ENCODE assay signal across 14 cellular contexts in the genomic region with DNA sequence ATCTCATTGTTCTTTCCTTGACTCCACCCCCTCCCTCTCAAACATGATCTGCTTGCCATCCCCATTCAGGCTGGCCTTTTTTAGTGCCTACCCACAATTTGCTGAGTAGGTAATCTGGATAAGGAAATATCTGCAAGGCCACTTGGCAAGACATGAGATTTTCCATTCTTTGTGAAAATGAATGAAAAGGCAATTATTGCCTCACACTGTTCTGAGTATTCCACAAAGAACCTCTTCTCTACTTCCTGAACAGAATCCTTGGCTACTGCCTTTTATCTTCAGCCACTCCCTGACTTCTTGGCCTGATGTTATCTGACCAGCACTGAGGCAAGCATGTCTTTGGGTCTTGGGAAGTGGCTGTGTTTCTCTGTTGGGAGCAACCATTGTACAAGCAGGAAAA.
DNase-seq lines count a peak whose midpoint lies in the region; ATAC-seq and TF ChIP-seq lines count a peak whose summit lies in the region.
"Had no signal": no experiment of that assay in that cellular context is flagged by ENCODE, and none has a peak within 500 bp of the region (broad histone marks: within the 10 kb centered on the region; RNA-seq: fewer than 3 reads in every experiment).

No MANE protein-coding gene starts in this region.

- TF ChIP-seq CTCF in MCF 10A (IDR thresholded peaks at IDR 0.05; ENCODE audit: unreplicated experiment) (no peak), breast epithelium (IDR thresholded peaks at IDR 0.05) (no peak), left lung (IDR thresholded peaks at IDR 0.05) (no peak), upper lobe of left lung (IDR thresholded peaks at IDR 0.05) (no peak)

- intact Hi-C loops in MCF 10A (cut with micrococcal nuclease), result no loop called here
- intact Hi-C loops in breast epithelium (cut with DNase I; ENCODE audit: low total_unique reads), result no loop called here
- intact Hi-C loops in dendritic cell treated with granulocyte-macrophage colony-stimulating factor and Interleukin-4, amounts not matched to agents 40 ng/mL and 50 ng/mL, for 4 days (cut with micrococcal nuclease), result no loop called here
- intact Hi-C loops in left lung (cut with DNase I), result no loop called here

- POLR2A ChIA-PET in MCF 10A (lab: Yijun Ruan, JAX), result interaction anchor here (0.7 kb wide), 1 partner anchor 1493 kb away, joined by 4 read pairs; no protein-coding TSS in a partner anchor

- H3K27ac ChIP-seq in breast epithelium (peak overlapping the region in 1 of 2 donors; percentile 0), left lung (no peak overlapping the region), upper lobe of left lung (no peak overlapping the region)
- H3K27ac ChIP-seq: KMS-11, transverse colon had no signal

- no TSS peak for BruUV-seq in MCF 10A (replicated peaks; lab: Mats Ljungman, UMichigan)

- no peak overlapping the region for H3K4me3 Mint-ChIP-seq in MCF 10A (ENCODE audit: unreplicated experiment)
- H3K4me3 Mint-ChIP-seq in dendritic cell treated with granulocyte-macrophage colony-stimulating factor and Interleukin-4, amounts not matched to agents 40 ng/mL and 50 ng/mL, for 4 days, result no peak overlapping the region
- H3K4me3 Mint-ChIP-seq: activated naive CD8-positive, alpha-beta T cell treated with anti-CD3 and anti-CD28 coated beads, Interleukin-2, amount 50 U/mL, for 24 hours had no signal

- peaks cover 22% of the 10 kb centered on the region for H3K4me1 Mint-ChIP-seq in MCF 10A (ENCODE audit: insufficient read depth, unreplicated experiment)
- peaks cover 36% of the 10 kb centered on the region for H3K4me1 Mint-ChIP-seq in dendritic cell treated with granulocyte-macrophage colony-stimulating factor and Interleukin-4, amounts not matched to agents 40 ng/mL and 50 ng/mL, for 4 days (ENCODE audit: low read depth)

- no peaks in the 10 kb centered on the region for H3K36me3 Mint-ChIP-seq in MCF 10A (ENCODE audit: insufficient read depth, unreplicated experiment)
- H3K36me3 Mint-ChIP-seq in dendritic cell treated with granulocyte-macrophage colony-stimulating factor and Interleukin-4, amounts not matched to agents 40 ng/mL and 50 ng/mL, for 4 days (ENCODE audit: low read depth), result no peaks in the 10 kb centered on the region

- H3K27me3 Mint-ChIP-seq in MCF 10A (ENCODE audit: insufficient read depth, unreplicated experiment), result no peaks in the 10 kb centered on the region
- H3K27me3 Mint-ChIP-seq in dendritic cell treated with granulocyte-macrophage colony-stimulating factor and Interleukin-4, amounts not matched to agents 40 ng/mL and 50 ng/mL, for 4 days, result peaks cover 7% of the 10 kb centered on the region

- no peak for TF ChIP-seq POLR2A in breast epithelium (IDR thresholded peaks at IDR 0.05)
- TF ChIP-seq POLR2A in upper lobe of left lung (IDR thresholded peaks at IDR 0.05), result no peak

- H3K36me3 ChIP-seq in breast epithelium, result no peaks in the 10 kb centered on the region
- H3K36me3 ChIP-seq in left lung, result no peaks in the 10 kb centered on the region
- no peaks in the 10 kb centered on the region for H3K36me3 ChIP-seq in upper lobe of left lung
- H3K36me3 ChIP-seq in MG63, result no peaks in the 10 kb centered on the region
- H3K36me3 ChIP-seq: transverse colon had no signal

- H3K27me3 ChIP-seq in breast epithelium (no peaks in the 10 kb centered on the region), left lung (no peaks in the 10 kb centered on the region), upper lobe of left lung (no peaks in the 10 kb centered on the region), MG63 (no peaks in the 10 kb centered on the region)
- H3K27me3 ChIP-seq: transverse colon had no signal

- no peak overlapping the region for H3K4me3 ChIP-seq in breast epithelium
- no peak overlapping the region for H3K4me3 ChIP-seq in left lung
- H3K4me3 ChIP-seq in upper lobe of left lung, result no peak overlapping the region
- H3K4me3 ChIP-seq in MG63, result no peak overlapping the region
- H3K4me3 ChIP-seq: transverse colon had no signal

- TF ChIP-seq EP300 in upper lobe of left lung (IDR thresholded peaks at IDR 0.05), result no peak

- ATAC-seq in left lung (peak; percentile 66), upper lobe of left lung (ENCODE audit: low FRiP score in 2 of 2) (peak; percentile 71 to 82)
- ATAC-seq: activated naive CD8-positive, alpha-beta T cell treated with anti-CD3 and anti-CD28 coated beads, Interleukin-2, amount 50 U/mL, for 24 hours had no signal

- H3K9me3 Mint-ChIP-seq in MCF 10A (ENCODE audit: unreplicated experiment), result peaks cover 15% of the 10 kb centered on the region
- peaks cover 16% of the 10 kb centered on the region for H3K9me3 Mint-ChIP-seq in dendritic cell treated with granulocyte-macrophage colony-stimulating factor and Interleukin-4, amounts not matched to agents 40 ng/mL and 50 ng/mL, for 4 days

- H3K9me3 ChIP-seq in breast epithelium (no peaks in the 10 kb centered on the region), left lung (no peaks in the 10 kb centered on the region), upper lobe of left lung (no peaks in the 10 kb centered on the region), MG63 (no peaks in the 10 kb centered on the region)
- H3K9me3 ChIP-seq: transverse colon had no signal

- CTCF ChIA-PET in MCF 10A (lab: Yijun Ruan, JAX), result interaction anchor here (0.6 kb wide), 1 partner anchor 451 kb away, joined by 3 read pairs; no protein-coding TSS in a partner anchor

- DNase-seq in MCF 10A (ENCODE audit: unreplicated experiment), result peak; percentile 19
- DNase-seq in breast epithelium (ENCODE audit: low spot score in 2 of 2), result no peak
- DNase-seq in left lung, result no peak
- DNase-seq in upper lobe of left lung, result no peak
- no peak for DNase-seq in MG63
- no peak for DNase-seq in superior temporal gyrus (ENCODE audit: extremely low spot score)
- DNase-seq in NCI-H774 (lab: John Stamatoyannopoulos, UW), result no peak
- DNase-seq: activated naive CD8-positive, alpha-beta T cell treated with anti-CD3 and anti-CD28 coated beads, Interleukin-2, amount 50 U/mL, for 24 hours; cortex of kidney; NCI-H187; stimulated activated CD4-positive, alpha-beta T cell treated with anti-CD3 and anti-CD28 coated beads, Interleukin-15, amount 100 ng/mL, for 24 hours; transverse colon had no signal

- H3K27ac Mint-ChIP-seq in MCF 10A (ENCODE audit: low read depth, unreplicated experiment), result no peak overlapping the region
- H3K27ac Mint-ChIP-seq in dendritic cell treated with granulocyte-macrophage colony-stimulating factor and Interleukin-4, amounts not matched to agents 40 ng/mL and 50 ng/mL, for 4 days, result peak overlapping the region; percentile 78
- H3K27ac Mint-ChIP-seq: activated naive CD8-positive, alpha-beta T cell treated with anti-CD3 and anti-CD28 coated beads, Interleukin-2, amount 50 U/mL, for 24 hours had no signal

- H3K4me1 ChIP-seq in breast epithelium, result no peaks in the 10 kb centered on the region
- no peaks in the 10 kb centered on the region for H3K4me1 ChIP-seq in left lung
- H3K4me1 ChIP-seq in upper lobe of left lung, result peaks cover 0 to 12% (median 5%) of the 10 kb centered on the region in 4 donors
